ENCODE assay signal across 1 cellular context in the genomic region with DNA sequence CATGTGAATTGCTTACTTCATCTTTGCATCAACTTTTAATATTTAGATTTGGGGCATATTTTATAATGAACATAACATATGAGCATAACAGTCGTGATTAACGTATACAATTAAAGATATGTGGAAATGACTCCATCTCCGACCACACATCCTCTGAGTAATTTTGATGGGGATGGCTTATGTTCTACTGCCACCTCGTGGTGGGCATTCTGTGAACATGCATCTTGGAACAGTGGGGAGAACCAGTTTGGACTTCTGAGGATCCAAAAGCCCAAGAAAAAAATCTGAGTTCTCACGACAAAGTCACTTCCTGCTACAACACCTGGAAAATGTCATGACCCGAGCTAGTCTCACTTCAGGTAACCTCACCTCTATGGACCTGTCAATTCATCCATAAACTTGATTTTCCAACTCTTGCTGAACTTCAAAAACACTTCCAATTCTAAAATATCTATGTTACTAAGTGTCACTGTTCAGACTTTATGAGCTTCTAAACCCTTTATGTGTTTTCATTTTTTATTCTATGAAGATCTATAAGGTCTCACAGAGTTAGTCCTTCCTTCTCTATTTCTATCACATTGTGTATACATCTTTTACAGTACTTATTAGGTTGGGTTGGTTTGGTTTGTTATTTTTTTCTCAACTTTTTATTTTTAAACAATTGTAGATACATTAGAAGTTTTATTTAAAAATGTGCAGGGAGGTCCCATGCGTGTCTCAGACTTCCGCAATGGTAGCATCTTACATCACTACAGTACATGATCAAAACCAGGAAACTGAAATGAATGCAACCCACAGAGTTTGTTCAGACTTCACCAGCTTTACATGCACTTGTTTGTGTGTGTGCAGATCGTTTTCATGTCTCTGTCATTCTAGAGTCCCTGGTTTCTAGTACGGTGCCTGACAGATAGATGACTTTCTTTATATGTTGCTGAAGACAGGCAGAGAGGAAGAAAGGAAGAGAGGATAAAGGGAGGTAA.
A peak's percentile ranks its signal among the peaks of the same experiment; 100 is the strongest.
TF ChIP-seq lines count a peak whose summit lies in the region.

No MANE protein-coding gene starts in this region.

TF ChIP-seq in K562, 482 proteins besides CTCF, POLR2A, EP300 and RAD21 (continued from another document and continues in another):
- TF ChIP-seq CHD7 (IDR thresholded peaks at IDR 0.05; ENCODE audit: low read depth, low read length) (no peak), NELFE (IDR thresholded peaks at IDR 0.05; ENCODE audit: insufficient read depth, insufficient read length) (no peak), E2F4 (CRISPR knock-in tag; IDR thresholded peaks at IDR 0.05; ENCODE audit: low read depth) (no peak), ILK (tag; IDR thresholded peaks at IDR 0.05; ENCODE audit: borderline replicate concordance, low read depth) (no peak), TEAD1 (CRISPR knock-in tag; IDR thresholded peaks at IDR 0.05) (no peak), SMC3 (conservative IDR thresholded peaks at IDR 0.05; ENCODE audit: insufficient read depth, low read depth, low read length) (peak; percentile 77), ZFP30 (CRISPR knock-in tag; IDR thresholded peaks at IDR 0.05; ENCODE audit: borderline replicate concordance) (no peak), MAFK (IDR thresholded peaks at IDR 0.05; ENCODE audit: low read length) (no peak), STAG1 (CRISPR knock-in tag; IDR thresholded peaks at IDR 0.05; ENCODE audit: borderline replicate concordance) (peak; percentile 54; the same call in 1 of the 2 replicates)
- TF ChIP-seq, protein P1, sequence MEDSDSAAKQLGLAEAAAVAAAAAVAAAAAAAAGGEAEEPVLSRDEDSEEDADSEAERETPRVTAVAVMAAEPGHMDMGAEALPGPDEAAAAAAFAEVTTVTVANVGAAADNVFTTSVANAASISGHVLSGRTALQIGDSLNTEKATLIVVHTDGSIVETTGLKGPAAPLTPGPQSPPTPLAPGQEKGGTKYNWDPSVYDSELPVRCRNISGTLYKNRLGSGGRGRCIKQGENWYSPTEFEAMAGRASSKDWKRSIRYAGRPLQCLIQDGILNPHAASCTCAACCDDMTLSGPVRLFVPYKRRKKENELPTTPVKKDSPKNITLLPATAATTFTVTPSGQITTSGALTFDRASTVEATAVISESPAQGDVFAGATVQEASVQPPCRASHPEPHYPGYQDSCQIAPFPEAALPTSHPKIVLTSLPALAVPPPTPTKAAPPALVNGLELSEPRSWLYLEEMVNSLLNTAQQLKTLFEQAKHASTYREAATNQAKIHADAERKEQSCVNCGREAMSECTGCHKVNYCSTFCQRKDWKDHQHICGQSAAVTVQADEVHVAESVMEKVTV (CRISPR knock-in tag; IDR thresholded peaks at IDR 0.05), result peak; percentile 88
- TF ChIP-seq, protein P2, sequence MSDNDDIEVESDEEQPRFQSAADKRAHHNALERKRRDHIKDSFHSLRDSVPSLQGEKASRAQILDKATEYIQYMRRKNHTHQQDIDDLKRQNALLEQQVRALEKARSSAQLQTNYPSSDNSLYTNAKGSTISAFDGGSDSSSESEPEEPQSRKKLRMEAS (CRISPR knock-in tag; IDR thresholded peaks at IDR 0.05), result no peak
- TF ChIP-seq, protein P3, sequence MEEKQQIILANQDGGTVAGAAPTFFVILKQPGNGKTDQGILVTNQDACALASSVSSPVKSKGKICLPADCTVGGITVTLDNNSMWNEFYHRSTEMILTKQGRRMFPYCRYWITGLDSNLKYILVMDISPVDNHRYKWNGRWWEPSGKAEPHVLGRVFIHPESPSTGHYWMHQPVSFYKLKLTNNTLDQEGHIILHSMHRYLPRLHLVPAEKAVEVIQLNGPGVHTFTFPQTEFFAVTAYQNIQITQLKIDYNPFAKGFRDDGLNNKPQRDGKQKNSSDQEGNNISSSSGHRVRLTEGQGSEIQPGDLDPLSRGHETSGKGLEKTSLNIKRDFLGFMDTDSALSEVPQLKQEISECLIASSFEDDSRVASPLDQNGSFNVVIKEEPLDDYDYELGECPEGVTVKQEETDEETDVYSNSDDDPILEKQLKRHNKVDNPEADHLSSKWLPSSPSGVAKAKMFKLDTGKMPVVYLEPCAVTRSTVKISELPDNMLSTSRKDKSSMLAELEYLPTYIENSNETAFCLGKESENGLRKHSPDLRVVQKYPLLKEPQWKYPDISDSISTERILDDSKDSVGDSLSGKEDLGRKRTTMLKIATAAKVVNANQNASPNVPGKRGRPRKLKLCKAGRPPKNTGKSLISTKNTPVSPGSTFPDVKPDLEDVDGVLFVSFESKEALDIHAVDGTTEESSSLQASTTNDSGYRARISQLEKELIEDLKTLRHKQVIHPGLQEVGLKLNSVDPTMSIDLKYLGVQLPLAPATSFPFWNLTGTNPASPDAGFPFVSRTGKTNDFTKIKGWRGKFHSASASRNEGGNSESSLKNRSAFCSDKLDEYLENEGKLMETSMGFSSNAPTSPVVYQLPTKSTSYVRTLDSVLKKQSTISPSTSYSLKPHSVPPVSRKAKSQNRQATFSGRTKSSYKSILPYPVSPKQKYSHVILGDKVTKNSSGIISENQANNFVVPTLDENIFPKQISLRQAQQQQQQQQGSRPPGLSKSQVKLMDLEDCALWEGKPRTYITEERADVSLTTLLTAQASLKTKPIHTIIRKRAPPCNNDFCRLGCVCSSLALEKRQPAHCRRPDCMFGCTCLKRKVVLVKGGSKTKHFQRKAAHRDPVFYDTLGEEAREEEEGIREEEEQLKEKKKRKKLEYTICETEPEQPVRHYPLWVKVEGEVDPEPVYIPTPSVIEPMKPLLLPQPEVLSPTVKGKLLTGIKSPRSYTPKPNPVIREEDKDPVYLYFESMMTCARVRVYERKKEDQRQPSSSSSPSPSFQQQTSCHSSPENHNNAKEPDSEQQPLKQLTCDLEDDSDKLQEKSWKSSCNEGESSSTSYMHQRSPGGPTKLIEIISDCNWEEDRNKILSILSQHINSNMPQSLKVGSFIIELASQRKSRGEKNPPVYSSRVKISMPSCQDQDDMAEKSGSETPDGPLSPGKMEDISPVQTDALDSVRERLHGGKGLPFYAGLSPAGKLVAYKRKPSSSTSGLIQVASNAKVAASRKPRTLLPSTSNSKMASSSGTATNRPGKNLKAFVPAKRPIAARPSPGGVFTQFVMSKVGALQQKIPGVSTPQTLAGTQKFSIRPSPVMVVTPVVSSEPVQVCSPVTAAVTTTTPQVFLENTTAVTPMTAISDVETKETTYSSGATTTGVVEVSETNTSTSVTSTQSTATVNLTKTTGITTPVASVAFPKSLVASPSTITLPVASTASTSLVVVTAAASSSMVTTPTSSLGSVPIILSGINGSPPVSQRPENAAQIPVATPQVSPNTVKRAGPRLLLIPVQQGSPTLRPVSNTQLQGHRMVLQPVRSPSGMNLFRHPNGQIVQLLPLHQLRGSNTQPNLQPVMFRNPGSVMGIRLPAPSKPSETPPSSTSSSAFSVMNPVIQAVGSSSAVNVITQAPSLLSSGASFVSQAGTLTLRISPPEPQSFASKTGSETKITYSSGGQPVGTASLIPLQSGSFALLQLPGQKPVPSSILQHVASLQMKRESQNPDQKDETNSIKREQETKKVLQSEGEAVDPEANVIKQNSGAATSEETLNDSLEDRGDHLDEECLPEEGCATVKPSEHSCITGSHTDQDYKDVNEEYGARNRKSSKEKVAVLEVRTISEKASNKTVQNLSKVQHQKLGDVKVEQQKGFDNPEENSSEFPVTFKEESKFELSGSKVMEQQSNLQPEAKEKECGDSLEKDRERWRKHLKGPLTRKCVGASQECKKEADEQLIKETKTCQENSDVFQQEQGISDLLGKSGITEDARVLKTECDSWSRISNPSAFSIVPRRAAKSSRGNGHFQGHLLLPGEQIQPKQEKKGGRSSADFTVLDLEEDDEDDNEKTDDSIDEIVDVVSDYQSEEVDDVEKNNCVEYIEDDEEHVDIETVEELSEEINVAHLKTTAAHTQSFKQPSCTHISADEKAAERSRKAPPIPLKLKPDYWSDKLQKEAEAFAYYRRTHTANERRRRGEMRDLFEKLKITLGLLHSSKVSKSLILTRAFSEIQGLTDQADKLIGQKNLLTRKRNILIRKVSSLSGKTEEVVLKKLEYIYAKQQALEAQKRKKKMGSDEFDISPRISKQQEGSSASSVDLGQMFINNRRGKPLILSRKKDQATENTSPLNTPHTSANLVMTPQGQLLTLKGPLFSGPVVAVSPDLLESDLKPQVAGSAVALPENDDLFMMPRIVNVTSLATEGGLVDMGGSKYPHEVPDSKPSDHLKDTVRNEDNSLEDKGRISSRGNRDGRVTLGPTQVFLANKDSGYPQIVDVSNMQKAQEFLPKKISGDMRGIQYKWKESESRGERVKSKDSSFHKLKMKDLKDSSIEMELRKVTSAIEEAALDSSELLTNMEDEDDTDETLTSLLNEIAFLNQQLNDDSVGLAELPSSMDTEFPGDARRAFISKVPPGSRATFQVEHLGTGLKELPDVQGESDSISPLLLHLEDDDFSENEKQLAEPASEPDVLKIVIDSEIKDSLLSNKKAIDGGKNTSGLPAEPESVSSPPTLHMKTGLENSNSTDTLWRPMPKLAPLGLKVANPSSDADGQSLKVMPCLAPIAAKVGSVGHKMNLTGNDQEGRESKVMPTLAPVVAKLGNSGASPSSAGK (IDR thresholded peaks at IDR 0.05), result no peak
